In genomic region chr11:16511807-16512114, GRCh38 we compare ENCODE assay signal across 14 cellular contexts.
"Had no signal": no experiment of that assay in that cellular context is flagged by ENCODE, and none has a peak within 500 bp of the region (broad histone marks: within the 10 kb centered on the region; RNA-seq: fewer than 3 reads in every experiment).

No MANE protein-coding gene starts in this region.

- H3K4me3 ChIP-seq: esophagus muscularis mucosa, upper lobe of left lung, uterus had no signal

- H3K4me1 ChIP-seq: uterus had no signal

- H3K36me3 Mint-ChIP-seq: naive thymus-derived CD4-positive, alpha-beta T cell had no signal

- H3K4me1 Mint-ChIP-seq: naive thymus-derived CD4-positive, alpha-beta T cell had no signal

- H3K4me3 Mint-ChIP-seq: dendritic cell treated with granulocyte-macrophage colony-stimulating factor and Interleukin-4, amounts not matched to agents 40 ng/mL and 50 ng/mL, for 4 days; effector memory CD8-positive, alpha-beta T cell; naive thymus-derived CD4-positive, alpha-beta T cell had no signal

- H3K36me3 ChIP-seq: esophagus muscularis mucosa, neutrophil, upper lobe of left lung, uterus had no signal

- H3K27ac Mint-ChIP-seq: dendritic cell treated with granulocyte-macrophage colony-stimulating factor and Interleukin-4, amounts not matched to agents 40 ng/mL and 50 ng/mL, for 4 days; effector memory CD8-positive, alpha-beta T cell; naive thymus-derived CD4-positive, alpha-beta T cell had no signal

- H3K27me3 Mint-ChIP-seq: dendritic cell treated with granulocyte-macrophage colony-stimulating factor and Interleukin-4, amounts not matched to agents 40 ng/mL and 50 ng/mL, for 4 days; effector memory CD8-positive, alpha-beta T cell; naive thymus-derived CD4-positive, alpha-beta T cell had no signal

- DNase-seq: effector memory CD8-positive, alpha-beta T cell; hypothalamus; naive thymus-derived CD4-positive, alpha-beta T cell; posterior cingulate gyrus; right cardiac atrium; small intestine; stimulated activated CD4-positive, alpha-beta T cell treated with anti-CD3 and anti-CD28 coated beads, Interleukin-2, amount 100 ng/mL, for 48 hours; stimulated activated naive CD4-positive, alpha-beta T cell treated with Interleukin-2 at 50 U/mL for 16 hours; upper lobe of left lung; uterus had no signal

- H3K9me3 ChIP-seq: neutrophil, uterus had no signal

- ATAC-seq: effector memory CD8-positive, alpha-beta T cell; left lobe of liver; naive thymus-derived CD4-positive, alpha-beta T cell; right cardiac atrium had no signal

- H3K27ac ChIP-seq: esophagus muscularis mucosa, neutrophil, upper lobe of left lung, uterus had no signal

- H3K27me3 ChIP-seq: esophagus muscularis mucosa, neutrophil, upper lobe of left lung, uterus had no signal
